27 cellular contexts compared by ENCODE assay signal in genomic region chr20:31237763-31238162, GRCh38. TPM values are rescaled to one million over a fixed set of nuclear protein-coding genes. Genes with fewer than 3 reads are reported as not detected.
A peak's percentile ranks its signal among the peaks of the same experiment; 100 is the strongest.
DNase-seq lines count a peak whose midpoint lies in the region; ATAC-seq and TF ChIP-seq lines count a peak whose summit lies in the region.
"Had no signal": no experiment of that assay in that cellular context is flagged by ENCODE, and none has a peak within 500 bp of the region (broad histone marks: within the 10 kb centered on the region; RNA-seq: fewer than 3 reads in every experiment).

No MANE protein-coding gene starts in this region.

- H3K9ac ChIP-seq in HUES48 (ENCODE audit: low read depth, low read length) (no peak overlapping the region), endodermal cell (ENCODE audit: extremely low read depth, low read length, poor library complexity, severe bottlenecking) (no peak overlapping the region)
- H3K9ac ChIP-seq: BLaER1 had no signal

- H3K9me2 ChIP-seq in GM23338 (ENCODE audit: insufficient read depth), result no peaks in the 10 kb centered on the region

- H3K27me3 ChIP-seq in GM23338 (ENCODE audit: insufficient read depth) (0 out of 2 replicates have a peak, but pooled peaks cover 2% of the 10 kb centered on the region), HUES48 (ENCODE audit: control insufficient read depth, insufficient read depth, low read length) (no peaks in the 10 kb centered on the region), endodermal cell (ENCODE audit: control insufficient read depth, insufficient read depth, low read length, poor library complexity, severe bottlenecking) (no peaks in the 10 kb centered on the region)
- H3K27me3 ChIP-seq: BE2C, BLaER1 had no signal

- no peaks in the 10 kb centered on the region for H3K79me2 ChIP-seq in GM23338 (replicated peaks; ENCODE audit: insufficient read depth)

- H3K27ac ChIP-seq in GM23338 (ENCODE audit: low read depth), result no peak overlapping the region
- no peak overlapping the region for H3K27ac ChIP-seq in HUES48 (ENCODE audit: low read depth, low read length)
- no peak overlapping the region for H3K27ac ChIP-seq in endodermal cell (ENCODE audit: low read depth, low read length)
- H3K27ac ChIP-seq: BLaER1 had no signal

- H3K4me1 ChIP-seq in GM23338 (ENCODE audit: insufficient read depth) (no peaks in the 10 kb centered on the region), HUES48 (ENCODE audit: control insufficient read depth, insufficient read depth, low read length) (no peaks in the 10 kb centered on the region), endodermal cell (ENCODE audit: control insufficient read depth, insufficient read depth, low read length) (no peaks in the 10 kb centered on the region)
- H3K4me1 ChIP-seq: BE2C, BLaER1 had no signal

- no peaks in the 10 kb centered on the region for H4K20me1 ChIP-seq in GM23338 (replicated peaks; ENCODE audit: insufficient read depth)
- H4K20me1 ChIP-seq: BLaER1 had no signal

- 76% methylated on average over 6 of the region's 6 CpGs for WGBS in endodermal cell (ENCODE audit: insufficient coverage in 1 of 2, insufficient read length in 1 of 2), 2 experiments

- H3K4me1 Mint-ChIP-seq in GM23338 (no peaks in the 10 kb centered on the region), endodermal cell (no peaks in the 10 kb centered on the region)
- H3K4me1 Mint-ChIP-seq: CD14-positive monocyte; CD4-positive, alpha-beta memory T cell; CD4-positive, CD25-positive, alpha-beta regulatory T cell; CD8-positive, alpha-beta memory T cell had no signal

- no peaks in the 10 kb centered on the region for H3K27me3 Mint-ChIP-seq in GM23338 (ENCODE audit: insufficient read depth, low read depth, poor library complexity)
- H3K27me3 Mint-ChIP-seq in endodermal cell (ENCODE audit: insufficient read depth), result no peaks in the 10 kb centered on the region
- H3K27me3 Mint-ChIP-seq: CD4-positive, alpha-beta memory T cell; CD4-positive, CD25-positive, alpha-beta regulatory T cell; CD8-positive, alpha-beta memory T cell had no signal

- no peak for TF ChIP-seq CTCF in GM23338 (conservative IDR thresholded peaks at IDR 0.05; ENCODE audit: low read depth in 2 of 2)
- no peak for TF ChIP-seq CTCF in endodermal cell (conservative IDR thresholded peaks at IDR 0.05)

- H3K9me3 ChIP-seq in HUES48 (ENCODE audit: control insufficient read depth, insufficient read depth, low read length), result peaks cover 99% of the 10 kb centered on the region
- H3K9me3 ChIP-seq in endodermal cell (ENCODE audit: control insufficient read depth, low read length), result peaks cover 100% of the 10 kb centered on the region

- H3K9me3 Mint-ChIP-seq in GM23338 (no peaks in the 10 kb centered on the region), endodermal cell (no peaks in the 10 kb centered on the region)
- H3K9me3 Mint-ChIP-seq: CD14-positive monocyte; CD4-positive, alpha-beta memory T cell; CD4-positive, CD25-positive, alpha-beta regulatory T cell; CD8-positive, alpha-beta memory T cell had no signal

- H3F3A ChIP-seq in GM23338 (replicated peaks; ENCODE audit: low read depth), result peaks cover 58% of the 10 kb centered on the region

- no peak overlapping the region for H2AFZ ChIP-seq in GM23338

- ATAC-seq in GM23338 (no peak), HG02798 (IDR thresholded peaks at IDR 0.05; ENCODE audit: poor library complexity, unreplicated experiment) (no peak)
- ATAC-seq: GM12878 had no signal

- no peak overlapping the region for H3K4me2 ChIP-seq in GM23338
- H3K4me2 ChIP-seq: BLaER1 had no signal

- H3K27ac Mint-ChIP-seq in GM23338, result no peak overlapping the region
- H3K27ac Mint-ChIP-seq in endodermal cell, result no peak overlapping the region
- H3K27ac Mint-ChIP-seq: CD14-positive monocyte; CD4-positive, alpha-beta memory T cell; CD4-positive, CD25-positive, alpha-beta regulatory T cell; CD8-positive, alpha-beta memory T cell had no signal

- H3K4me3 ChIP-seq in GM23338 (peak overlapping the region; percentile 4; the same call in 1 of the 2 replicates), HUES48 (ENCODE audit: low read depth, low read length) (peak overlapping the region; percentile 21; the same call in 1 of the 2 replicates), endodermal cell (ENCODE audit: low read length) (peak overlapping the region; percentile 64)
- H3K4me3 ChIP-seq: BLaER1, GM12878 had no signal

- no peaks in the 10 kb centered on the region for H3K36me3 Mint-ChIP-seq in GM23338 (ENCODE audit: low read depth)
- no peaks in the 10 kb centered on the region for H3K36me3 Mint-ChIP-seq in endodermal cell (ENCODE audit: low read depth)
- H3K36me3 Mint-ChIP-seq: CD14-positive monocyte; CD4-positive, alpha-beta memory T cell; CD4-positive, CD25-positive, alpha-beta regulatory T cell; CD8-positive, alpha-beta memory T cell had no signal

- DNase-seq in GM23338 (ENCODE audit: low spot score) (no peak), endodermal cell (no peak), NCI-H187 (lab: John Stamatoyannopoulos, UW) (no peak)
- DNase-seq: 8988T; ACHN; BE2C; C1 segment of cervical spinal cord; CD4-positive, alpha-beta memory T cell; CD4-positive, CD25-positive, alpha-beta regulatory T cell; CD8-positive, alpha-beta memory T cell; COR-L47; DMS 273 treated with DMSO at 0.1 percent for 48 hours; DMS153; DMS53; DMS79; DND-41; EL; GDM1 had no signal

- H3K36me3 ChIP-seq in GM23338 (ENCODE audit: insufficient read depth) (peaks cover 81% of the 10 kb centered on the region), HUES48 (ENCODE audit: control insufficient read depth, insufficient read depth, low read length) (no peaks in the 10 kb centered on the region), endodermal cell (ENCODE audit: control insufficient read depth, insufficient read depth, low read length) (no peaks in the 10 kb centered on the region)
- H3K36me3 ChIP-seq: BE2C, BLaER1 had no signal

- no peak overlapping the region for H3K4me3 Mint-ChIP-seq in GM23338
- H3K4me3 Mint-ChIP-seq in endodermal cell, result no peak overlapping the region
- H3K4me3 Mint-ChIP-seq: CD14-positive monocyte; CD4-positive, alpha-beta memory T cell; CD4-positive, CD25-positive, alpha-beta regulatory T cell; CD8-positive, alpha-beta memory T cell had no signal

TF ChIP-seq in GM23338, 12 proteins besides CTCF, POLR2A, EP300 and RAD21 (continues in another document):
- TF ChIP-seq ZNF114 (CRISPR knock-in tag; IDR thresholded peaks at IDR 0.05), result no peak
- TF ChIP-seq ZNF331 (CRISPR knock-in tag; IDR thresholded peaks at IDR 0.05; ENCODE audit: low read depth), result no peak
- TF ChIP-seq, protein P1, sequence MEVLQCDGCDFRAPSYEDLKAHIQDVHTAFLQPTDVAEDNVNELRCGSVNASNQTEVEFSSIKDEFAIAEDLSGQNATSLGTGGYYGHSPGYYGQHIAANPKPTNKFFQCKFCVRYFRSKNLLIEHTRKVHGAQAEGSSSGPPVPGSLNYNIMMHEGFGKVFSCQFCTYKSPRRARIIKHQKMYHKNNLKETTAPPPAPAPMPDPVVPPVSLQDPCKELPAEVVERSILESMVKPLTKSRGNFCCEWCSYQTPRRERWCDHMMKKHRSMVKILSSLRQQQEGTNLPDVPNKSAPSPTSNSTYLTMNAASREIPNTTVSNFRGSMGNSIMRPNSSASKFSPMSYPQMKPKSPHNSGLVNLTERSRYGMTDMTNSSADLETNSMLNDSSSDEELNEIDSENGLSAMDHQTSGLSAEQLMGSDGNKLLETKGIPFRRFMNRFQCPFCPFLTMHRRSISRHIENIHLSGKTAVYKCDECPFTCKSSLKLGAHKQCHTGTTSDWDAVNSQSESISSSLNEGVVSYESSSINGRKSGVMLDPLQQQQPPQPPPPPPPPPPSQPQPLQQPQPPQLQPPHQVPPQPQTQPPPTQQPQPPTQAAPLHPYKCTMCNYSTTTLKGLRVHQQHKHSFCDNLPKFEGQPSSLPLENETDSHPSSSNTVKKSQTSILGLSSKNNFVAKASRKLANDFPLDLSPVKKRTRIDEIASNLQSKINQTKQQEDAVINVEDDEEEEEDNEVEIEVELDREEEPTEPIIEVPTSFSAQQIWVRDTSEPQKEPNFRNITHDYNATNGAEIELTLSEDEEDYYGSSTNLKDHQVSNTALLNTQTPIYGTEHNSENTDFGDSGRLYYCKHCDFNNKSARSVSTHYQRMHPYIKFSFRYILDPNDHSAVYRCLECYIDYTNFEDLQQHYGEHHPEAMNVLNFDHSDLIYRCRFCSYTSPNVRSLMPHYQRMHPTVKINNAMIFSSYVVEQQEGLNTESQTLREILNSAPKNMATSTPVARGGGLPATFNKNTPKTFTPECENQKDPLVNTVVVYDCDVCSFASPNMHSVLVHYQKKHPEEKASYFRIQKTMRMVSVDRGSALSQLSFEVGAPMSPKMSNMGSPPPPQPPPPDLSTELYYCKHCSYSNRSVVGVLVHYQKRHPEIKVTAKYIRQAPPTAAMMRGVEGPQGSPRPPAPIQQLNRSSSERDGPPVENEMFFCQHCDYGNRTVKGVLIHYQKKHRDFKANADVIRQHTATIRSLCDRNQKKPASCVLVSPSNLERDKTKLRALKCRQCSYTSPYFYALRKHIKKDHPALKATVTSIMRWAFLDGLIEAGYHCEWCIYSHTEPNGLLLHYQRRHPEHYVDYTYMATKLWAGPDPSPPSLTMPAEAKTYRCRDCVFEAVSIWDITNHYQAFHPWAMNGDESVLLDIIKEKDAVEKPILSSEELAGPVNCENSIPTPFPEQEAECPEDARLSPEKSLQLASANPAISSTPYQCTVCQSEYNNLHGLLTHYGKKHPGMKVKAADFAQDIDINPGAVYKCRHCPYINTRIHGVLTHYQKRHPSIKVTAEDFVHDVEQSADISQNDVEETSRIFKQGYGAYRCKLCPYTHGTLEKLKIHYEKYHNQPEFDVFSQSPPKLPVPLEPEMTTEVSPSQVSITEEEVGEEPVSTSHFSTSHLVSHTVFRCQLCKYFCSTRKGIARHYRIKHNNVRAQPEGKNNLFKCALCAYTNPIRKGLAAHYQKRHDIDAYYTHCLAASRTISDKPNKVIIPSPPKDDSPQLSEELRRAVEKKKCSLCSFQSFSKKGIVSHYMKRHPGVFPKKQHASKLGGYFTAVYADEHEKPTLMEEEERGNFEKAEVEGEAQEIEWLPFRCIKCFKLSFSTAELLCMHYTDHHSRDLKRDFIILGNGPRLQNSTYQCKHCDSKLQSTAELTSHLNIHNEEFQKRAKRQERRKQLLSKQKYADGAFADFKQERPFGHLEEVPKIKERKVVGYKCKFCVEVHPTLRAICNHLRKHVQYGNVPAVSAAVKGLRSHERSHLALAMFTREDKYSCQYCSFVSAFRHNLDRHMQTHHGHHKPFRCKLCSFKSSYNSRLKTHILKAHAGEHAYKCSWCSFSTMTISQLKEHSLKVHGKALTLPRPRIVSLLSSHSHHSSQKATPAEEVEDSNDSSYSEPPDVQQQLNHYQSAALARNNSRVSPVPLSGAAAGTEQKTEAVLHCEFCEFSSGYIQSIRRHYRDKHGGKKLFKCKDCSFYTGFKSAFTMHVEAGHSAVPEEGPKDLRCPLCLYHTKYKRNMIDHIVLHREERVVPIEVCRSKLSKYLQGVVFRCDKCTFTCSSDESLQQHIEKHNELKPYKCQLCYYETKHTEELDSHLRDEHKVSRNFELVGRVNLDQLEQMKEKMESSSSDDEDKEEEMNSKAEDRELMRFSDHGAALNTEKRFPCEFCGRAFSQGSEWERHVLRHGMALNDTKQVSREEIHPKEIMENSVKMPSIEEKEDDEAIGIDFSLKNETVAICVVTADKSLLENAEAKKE (CRISPR knock-in tag; IDR thresholded peaks at IDR 0.05), result no peak

RNA-seq across cellular contexts. Expression of gene DEFB115, which starts 19.7 kb away (rescaled TPM):
- total RNA-seq in GM23338 (2014; rRNA removed; shearing (Covaris generic)), result not detected in 2 replicates
- polyA plus RNA-seq in GM23338 (2016; fragmentation: Nextera tagmentation; extraction: Ambion mirVana), result 1.1 and 1.6 TPM in 2 replicates
- total RNA-seq in endodermal cell, result not detected
- polyA plus RNA-seq in endodermal cell (2013, experiment 1 of 2), result not detected
- polyA plus RNA-seq in endodermal cell (2013, experiment 2 of 2), result not detected
- total RNA-seq: A673; CD4-positive, alpha-beta memory T cell; CD4-positive, CD25-positive, alpha-beta regulatory T cell; CD8-positive, alpha-beta memory T cell; Daoy; G401; GM12878 had no signal
- polyA plus RNA-seq: AG04450; CD14-positive monocyte; CD4-positive, alpha-beta memory T cell; CD4-positive, CD25-positive, alpha-beta regulatory T cell; CD8-positive, alpha-beta memory T cell; GM12878 had no signal

Comparison
In these comparisons a context has a peak if more than half of its experiments do, and no peak if none do; other contexts are left out.
1. H3K4me3 ChIP-seq: peak in every context shown above with its lines; median percentile 64 in endodermal cell; 21 in HUES48; 4 in GM23338.